Comparison of ENCODE assay signal across 1 cellular context in genomic region chr10:127762925-127763324, GRCh38.
TF ChIP-seq lines count a peak whose summit lies in the region.

No MANE protein-coding gene starts in this region.

TF ChIP-seq in WTC11, 78 proteins besides CTCF, POLR2A, EP300 and RAD21:
- TF ChIP-seq AFF4 (CRISPR knock-in tag; IDR thresholded peaks at IDR 0.05; ENCODE audit: borderline replicate concordance), result no peak
- TF ChIP-seq PRDM15 (CRISPR knock-in tag; IDR thresholded peaks at IDR 0.05), result no peak
- TF ChIP-seq KAT7 (CRISPR knock-in tag; IDR thresholded peaks at IDR 0.05; ENCODE audit: borderline replicate concordance), result no peak
- TF ChIP-seq ZNF423 (CRISPR knock-in tag; IDR thresholded peaks at IDR 0.05), result peak; percentile 71; the same call in 1 of the 2 replicates
- peak; percentile 46; the same call in 1 of the 2 replicates for TF ChIP-seq TEAD1 (CRISPR knock-in tag; IDR thresholded peaks at IDR 0.05)
- no peak for TF ChIP-seq FOXP4 (CRISPR knock-in tag; IDR thresholded peaks at IDR 0.05)
- TF ChIP-seq STAT6 (CRISPR knock-in tag; conservative IDR thresholded peaks at IDR 0.05; ENCODE audit: low read depth), result no peak
- TF ChIP-seq NFE2L1 (CRISPR knock-in tag; IDR thresholded peaks at IDR 0.05), result no peak
